1 cellular context compared by ENCODE assay signal in genomic region chr16:13935408-13935807, GRCh38.
TF ChIP-seq lines count a peak whose summit lies in the region.

No MANE protein-coding gene starts in this region.

TF ChIP-seq in A549, 52 proteins besides CTCF, POLR2A, EP300 and RAD21 (continued from another document):
- TF ChIP-seq, protein P1, sequence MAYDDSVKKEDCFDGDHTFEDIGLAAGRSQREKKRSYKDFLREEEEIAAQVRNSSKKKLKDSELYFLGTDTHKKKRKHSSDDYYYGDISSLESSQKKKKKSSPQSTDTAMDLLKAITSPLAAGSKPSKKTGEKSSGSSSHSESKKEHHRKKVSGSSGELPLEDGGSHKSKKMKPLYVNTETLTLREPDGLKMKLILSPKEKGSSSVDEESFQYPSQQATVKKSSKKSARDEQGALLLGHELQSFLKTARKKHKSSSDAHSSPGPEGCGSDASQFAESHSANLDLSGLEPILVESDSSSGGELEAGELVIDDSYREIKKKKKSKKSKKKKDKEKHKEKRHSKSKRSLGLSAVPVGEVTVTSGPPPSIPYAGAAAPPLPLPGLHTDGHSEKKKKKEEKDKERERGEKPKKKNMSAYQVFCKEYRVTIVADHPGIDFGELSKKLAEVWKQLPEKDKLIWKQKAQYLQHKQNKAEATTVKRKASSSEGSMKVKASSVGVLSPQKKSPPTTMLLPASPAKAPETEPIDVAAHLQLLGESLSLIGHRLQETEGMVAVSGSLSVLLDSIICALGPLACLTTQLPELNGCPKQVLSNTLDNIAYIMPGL (CRISPR knock-in tag; IDR thresholded peaks at IDR 0.05; ENCODE audit: borderline replicate concordance): no peak
- TF ChIP-seq PBX3 (IDR thresholded peaks at IDR 0.05): no peak
- no peak for TF ChIP-seq NPAS2 (CRISPR knock-in tag; IDR thresholded peaks at IDR 0.05; ENCODE audit: borderline replicate concordance)
- no peak for TF ChIP-seq CHD4 (IDR thresholded peaks at IDR 0.05; ENCODE audit: borderline replicate concordance)
- no peak for TF ChIP-seq JUNB (IDR thresholded peaks at IDR 0.05)
- no peak for TF ChIP-seq FOSB (CRISPR knock-in tag; IDR thresholded peaks at IDR 0.05)
- TF ChIP-seq, protein P2, sequence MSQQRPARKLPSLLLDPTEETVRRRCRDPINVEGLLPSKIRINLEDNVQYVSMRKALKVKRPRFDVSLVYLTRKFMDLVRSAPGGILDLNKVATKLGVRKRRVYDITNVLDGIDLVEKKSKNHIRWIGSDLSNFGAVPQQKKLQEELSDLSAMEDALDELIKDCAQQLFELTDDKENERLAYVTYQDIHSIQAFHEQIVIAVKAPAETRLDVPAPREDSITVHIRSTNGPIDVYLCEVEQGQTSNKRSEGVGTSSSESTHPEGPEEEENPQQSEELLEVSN (IDR thresholded peaks at IDR 0.05; ENCODE audit: borderline replicate concordance, low read depth): no peak
- TF ChIP-seq NFE2L2 (conservative IDR thresholded peaks at IDR 0.05; ENCODE audit: low read length): no peak
TF ChIP-seq in A549: peak in this region for 0.
